ENCODE assay signal across 10 cellular contexts in the genomic region with DNA sequence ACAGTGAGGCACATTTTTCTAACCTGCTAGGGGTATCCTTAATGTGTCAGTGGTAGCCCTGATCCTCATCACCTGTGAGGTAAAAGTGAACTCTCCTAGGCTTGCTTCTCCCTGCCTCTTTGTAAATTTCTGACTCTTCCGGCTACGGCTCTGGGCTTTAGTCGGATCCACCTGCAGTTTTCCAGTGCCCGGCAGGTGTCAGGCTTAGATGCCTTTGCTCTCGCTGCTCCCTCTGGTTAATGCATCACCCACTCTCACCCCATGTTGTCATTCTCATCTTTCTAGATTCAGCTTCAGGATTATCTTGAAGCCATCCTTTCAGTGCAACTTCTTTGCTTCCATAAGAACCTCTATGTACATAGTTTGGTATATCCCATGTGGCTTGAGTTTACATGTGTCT. TPM values are rescaled to one million over a fixed set of nuclear protein-coding genes. Genes with fewer than 3 reads are reported as not detected.
DNase-seq lines count a peak whose midpoint lies in the region; ATAC-seq, FAIRE-seq and TF ChIP-seq lines count a peak whose summit lies in the region.
"Had no signal": no experiment of that assay in that cellular context is flagged by ENCODE, and none has a peak within 500 bp of the region (broad histone marks: within the 10 kb centered on the region; RNA-seq: fewer than 3 reads in every experiment).

No MANE protein-coding gene starts in this region.

- peak overlapping the region; percentile 28 to 78 (median 57) for H3K4me3 Mint-ChIP-seq in brain

- H3K79me2 ChIP-seq in HepG2 (ENCODE audit: insufficient read depth, low read length), result peaks cover 9% of the 10 kb centered on the region

- H3K27ac ChIP-seq in IMR-90 (ENCODE audit: insufficient read depth, low read length), result no peak overlapping the region
- H3K27ac ChIP-seq in HepG2 (ENCODE audit: extremely low read length, insufficient read depth, low read length), result peak overlapping the region; percentile 15
- H3K27ac ChIP-seq: adrenal gland had no signal

- H3K9me1 ChIP-seq in IMR-90 (ENCODE audit: insufficient read depth, low read length), result no peaks in the 10 kb centered on the region

- H3K27me3 Mint-ChIP-seq in brain, result peaks cover 7% of the 10 kb centered on the region

- H3K4me1 ChIP-seq in IMR-90 (ENCODE audit: control insufficient read depth, insufficient read depth, low read length) (peaks cover 5% of the 10 kb centered on the region; the same call in 1 of the 2 replicates), HepG2 (ENCODE audit: insufficient read depth, low read length) (peaks cover 50% of the 10 kb centered on the region)

- H3K36me3 ChIP-seq in BJ (ENCODE audit: control insufficient read depth, insufficient read depth, low read length), result no peaks in the 10 kb centered on the region
- peaks cover 3% of the 10 kb centered on the region; the same call in 1 of the 2 replicates for H3K36me3 ChIP-seq in IMR-90 (ENCODE audit: control insufficient read depth, insufficient read depth, low read length)
- peaks cover 0 to 17% of the 10 kb centered on the region in 2 experiments; a peak in 3 of 5 replicates for H3K36me3 ChIP-seq in HepG2 (replicated peaks in 1 of 2; ENCODE audit: control insufficient read depth in 1 of 2, insufficient read depth in 2 of 2, low read length in 2 of 2)
- H3K36me3 ChIP-seq: adrenal gland had no signal

- intact Hi-C loops in IMR-90 (cut with micrococcal nuclease), result loop anchor here (10.0 kb wide), 3 partner anchors 95 to 785 kb away; no protein-coding TSS in a partner anchor
- intact Hi-C loops in HepG2 (cut with micrococcal nuclease; ENCODE audit: unreplicated experiment), result loop anchor here (1.0 to 2.0 kb wide), 2 partner anchors 57 to 130 kb away; a partner anchor contains a TSS

- H4K91ac ChIP-seq in IMR-90 (ENCODE audit: insufficient read depth, low read depth, low read length), result no peak overlapping the region

- H3K9me3 Mint-ChIP-seq in brain, result no peaks in the 10 kb centered on the region

- no peak overlapping the region for H2BK20ac ChIP-seq in IMR-90 (ENCODE audit: low read depth, low read length)

- peaks cover 33% of the 10 kb centered on the region for H3K4me1 Mint-ChIP-seq in brain

- DNase-seq in BJ (ENCODE audit: low read depth), result no peak
- DNase-seq in IMR-90, result no peak
- peak; percentile 62 for DNase-seq in HepG2 (ENCODE audit: low spot score)
- no peak for DNase-seq in HTR-8/SVneo (ENCODE audit: insufficient read length, low spot score)
- no peak for DNase-seq in HCEC 1CT
- DNase-seq in SW 1271 (lab: John Stamatoyannopoulos, UW), result no peak
- no peak for DNase-seq in effector CD4-positive, alpha-beta T cell
- DNase-seq: NCI-H446 had no signal

- H3K27ac Mint-ChIP-seq in brain, result peak overlapping the region in 1 of 5 experiments; percentile 3

- H3K9ac ChIP-seq in IMR-90 (ENCODE audit: low read depth, low read length) (no peak overlapping the region), HepG2 (ENCODE audit: insufficient read depth, low read depth, low read length) (no peak overlapping the region)

- H3K23ac ChIP-seq in IMR-90 (ENCODE audit: low read depth, low read length), result no peak overlapping the region

- no peak overlapping the region for H2BK5ac ChIP-seq in IMR-90 (ENCODE audit: low read depth, low read length, poor library complexity, severe bottlenecking)

- H3K36me3 Mint-ChIP-seq in brain, result peaks cover 46% of the 10 kb centered on the region

- H2BK120ac ChIP-seq in IMR-90 (ENCODE audit: low read depth, low read length), result no peak overlapping the region

- H3K4me3 ChIP-seq in BJ (ENCODE audit: low read depth, low read length), result no peak overlapping the region
- no peak overlapping the region for H3K4me3 ChIP-seq in IMR-90 (ENCODE audit: insufficient read depth, low read depth, low read length)
- H3K4me3 ChIP-seq in HepG2 (replicated peaks in 1 of 3; ENCODE audit: insufficient read depth in 1 of 3, low read depth in 2 of 3, low read length in 3 of 3), result no peak overlapping the region
- H3K4me3 ChIP-seq: adrenal gland had no signal

- H4K20me1 ChIP-seq in IMR-90 (ENCODE audit: insufficient read depth, low read length), result no peaks in the 10 kb centered on the region
- H4K20me1 ChIP-seq in HepG2 (ENCODE audit: insufficient read depth, low read length), result no peaks in the 10 kb centered on the region

- POLR2A ChIA-PET in BJ (lab: Charles Lee) (no interaction called here), IMR-90 (lab: Charles Lee; ENCODE audit: unreplicated experiment) (no interaction called here), HepG2 (lab: Yijun Ruan, JAX) (interaction anchor here (1.1 kb wide), 1 partner anchor 57 kb away, joined by 4 read pairs; a partner anchor contains a TSS)

- no peak overlapping the region for H3K4me2 ChIP-seq in IMR-90 (ENCODE audit: low read depth, low read length)
- peak overlapping the region; percentile 50 for H3K4me2 ChIP-seq in HepG2 (ENCODE audit: low read depth, low read length)

- peak; percentile 75 for FAIRE-seq in HepG2 (lab: Jason Lieb, UNC)
- FAIRE-seq in HTR-8/SVneo (lab: Jason Lieb, UNC), result no peak

- no TSS peak for BruUV-seq in IMR-90 (replicated peaks; lab: Mats Ljungman, UMichigan)
- BruUV-seq in HepG2 (replicated peaks; lab: Mats Ljungman, UMichigan), result no TSS peak

- H3K79me1 ChIP-seq in IMR-90 (ENCODE audit: low read depth in 1 of 2, low read length in 2 of 2), result peaks cover 6 to 16% of the 10 kb centered on the region in 2 experiments; a peak in 2 of 4 replicates

- no peak overlapping the region for H3K18ac ChIP-seq in IMR-90 (ENCODE audit: low read depth, low read length)

- no peaks in the 10 kb centered on the region for H3K27me3 ChIP-seq in BJ (ENCODE audit: control insufficient read depth, insufficient read depth, low read length)
- no peaks in the 10 kb centered on the region for H3K27me3 ChIP-seq in IMR-90 (ENCODE audit: control insufficient read depth, insufficient read depth, low read length)
- no peaks in the 10 kb centered on the region for H3K27me3 ChIP-seq in HepG2 (ENCODE audit: control insufficient read depth in 1 of 2, insufficient read depth in 2 of 2, low read length in 2 of 2)
- H3K27me3 ChIP-seq: adrenal gland had no signal

- H2AFZ ChIP-seq in IMR-90 (replicated peaks; ENCODE audit: low read length, poor library complexity) (no peak overlapping the region), HepG2 (ENCODE audit: low read length) (peak overlapping the region; percentile 44)

- no peak overlapping the region for H2AK5ac ChIP-seq in IMR-90 (ENCODE audit: low read depth, low read length)

- in situ Hi-C loops in IMR-90 (cut with MboI; ENCODE audit: low sequenced_read_pairs), result no loop called here
- in situ Hi-C loops in HepG2 (cut with HindIII; ENCODE audit: extremely low pct_ligation_motif_present, low pct_unique_long_range_greater_than_20kb), result no loop called here

- no peak for TF ChIP-seq RAD21 in IMR-90 (IDR thresholded peaks at IDR 0.05; ENCODE audit: low read length)
- peak; percentile 57; the same call in 1 of the 2 replicates for TF ChIP-seq RAD21 in HepG2 (CRISPR knock-in tag; IDR thresholded peaks at IDR 0.05)

- H2BK15ac ChIP-seq in IMR-90 (ENCODE audit: low read depth, low read length), result no peak overlapping the region

- no peak overlapping the region for H4K8ac ChIP-seq in IMR-90 (ENCODE audit: low read depth in 2 of 2, low read length in 2 of 2)

- H4K5ac ChIP-seq in IMR-90 (ENCODE audit: low read depth, low read length), result no peak overlapping the region

- WGBS in IMR-90 (ENCODE audit: extremely low coverage in 2 of 2, insufficient read length in 1 of 2), 2 experiments, result 68% methylated on average over 5 of the region's 5 CpGs; no CpG with 5 or more reads in 1 of the 2 experiments
- WGBS in HepG2 (ENCODE audit: low lambda C conversion rate), result 7% methylated on average over 5 of the region's 5 CpGs

- no peak overlapping the region for H2AK9ac ChIP-seq in IMR-90 (replicated peaks; ENCODE audit: low read depth, low read length, poor library complexity)

- TF ChIP-seq EP300 in HepG2 (IDR thresholded peaks at IDR 0.05; ENCODE audit: low read depth in 2 of 2, low read length in 2 of 2) (no peak), HepG2 (CRISPR knock-in tag; IDR thresholded peaks at IDR 0.05; ENCODE audit: borderline replicate concordance) (no peak)

- dilution Hi-C loops in IMR-90 (cut with HindIII; ENCODE audit: low sequenced_read_pairs, unreplicated experiment), result no loop called here

- CTCF ChIA-PET in BJ (lab: Yijun Ruan, JAX), result interaction anchor here (1.1 to 1.4 kb wide), 2 partner anchors 11 to 23 kb away, joined by 3 read pairs; no protein-coding TSS in a partner anchor
- CTCF ChIA-PET in IMR-90 (lab: Yijun Ruan, JAX), result no interaction called here
- CTCF ChIA-PET in HepG2 (lab: Yijun Ruan, JAX; ENCODE audit: low intra/inter-chr PET ratio, low total read pairs), result interaction anchor here (2.7 kb wide), 1 partner anchor 130 kb away, joined by 19 read pairs; no protein-coding TSS in a partner anchor

- H3K9me3 ChIP-seq in IMR-90 (ENCODE audit: control insufficient read depth, insufficient read depth, low read length) (no peaks in the 10 kb centered on the region), HepG2 (ENCODE audit: low read length) (no peaks in the 10 kb centered on the region)
- H3K9me3 ChIP-seq: adrenal gland had no signal

- no peak for ATAC-seq in IMR-90 (ENCODE audit: low read depth)
- ATAC-seq in HepG2, result peak; percentile 64

- H3K4ac ChIP-seq in IMR-90 (ENCODE audit: low read depth, low read length), result no peak overlapping the region

- TF ChIP-seq CTCF in BJ (IDR thresholded peaks at IDR 0.05; ENCODE audit: insufficient read depth, low read depth, low read length), result 0 out of 2 replicates have a peak, but pooled peaks have one; percentile 11
- peak; percentile 22; the same call in 1 of the 2 replicates for TF ChIP-seq CTCF in IMR-90 (conservative IDR thresholded peaks at IDR 0.05; ENCODE audit: low read depth, low read length)
- TF ChIP-seq CTCF in brain (conservative IDR thresholded peaks at IDR 0.05), result peak; percentile 11 to 17
- TF ChIP-seq CTCF in HepG2 (CRISPR knock-in tag; IDR thresholded peaks at IDR 0.05), result peak; percentile 86

- no peak overlapping the region for H3K14ac ChIP-seq in IMR-90 (replicated peaks; ENCODE audit: low read depth, low read length)

- TF ChIP-seq POLR2A in IMR-90 (IDR thresholded peaks at IDR 0.05; ENCODE audit: low read depth, low read length) (no peak), HepG2 (IDR thresholded peaks at IDR 0.05; ENCODE audit: insufficient read depth in 1 of 2, low read depth in 2 of 2, low read length in 2 of 2) (no peak)

- no peak overlapping the region for H3K56ac ChIP-seq in IMR-90 (ENCODE audit: extremely low read depth, insufficient read depth, low read length)

RNA-seq across cellular contexts. Expression of a gene that starts 3.6 kb away (rescaled TPM):
- polyA plus RNA-seq in BJ (2011; rRNA removed) (4.5 and 9.7 TPM in 2 replicates), IMR-90 (2012; rRNA removed) (7.9 and 9.2 TPM in 2 replicates), brain (ENCODE audit: insufficient read depth, low read depth, low replicate concordance) (16.7 TPM), HepG2 (2011; rRNA removed) (4.0 and 5.1 TPM in 2 replicates)
- polyA minus RNA-seq in BJ (2011; rRNA and poly(A)+ RNA removed), result 4.0 and 4.1 TPM in 2 replicates
- total RNA-seq in IMR-90 (2012; rRNA removed) (18.3 and 21.4 TPM in 2 replicates), HepG2 (2016; rRNA removed; fragmentation: Illumina TruSeq; extraction: Trizol) (30.8 and 38.3 TPM in 2 replicates)
- polyA plus RNA-seq in IMR-90 (2012; cell fraction: cytosol; rRNA removed), result 1.7 and 2.2 TPM in 2 replicates
- 4.6 and 12.0 TPM in 2 replicates for polyA plus RNA-seq in IMR-90 (2012; cell fraction: nucleus; rRNA removed; ENCODE audit: low replicate concordance)
- total RNA-seq in HepG2 (2016; cell fraction: cytosol; rRNA removed; fragmentation: Illumina TruSeq; extraction: Trizol; ENCODE audit: low read depth), result 2.6 and 2.7 TPM in 2 replicates
- total RNA-seq in HepG2 (2016; cell fraction: insoluble cytoplasmic fraction; rRNA removed; fragmentation: Illumina TruSeq; extraction: Trizol), result 31.0 and 36.1 TPM in 2 replicates
- 13.2 and 13.7 TPM in 2 replicates for total RNA-seq in HepG2 (2016; cell fraction: membrane; rRNA removed; fragmentation: Illumina TruSeq; extraction: Trizol)
- 30.7 and 32.0 TPM in 2 replicates for total RNA-seq in HepG2 (2016; cell fraction: nucleus; rRNA removed; fragmentation: Illumina TruSeq; extraction: Trizol)
- 2.1 and 2.8 TPM in 2 replicates for polyA plus RNA-seq in HepG2 (2011; cell fraction: cytosol; rRNA removed)
- polyA plus RNA-seq in HepG2 (2011; cell fraction: nucleus; rRNA removed), result 4.8 and 5.6 TPM in 2 replicates
- 5.0 and 9.6 TPM in 2 replicates for polyA plus RNA-seq in HepG2 (2012)
- 1.9 and 2.3 TPM in 2 replicates for polyA plus RNA-seq in HepG2 (2016; cell fraction: cytosol; fragmentation: Illumina TruSeq; extraction: Trizol; ENCODE audit: low read depth)
- polyA plus RNA-seq in HepG2 (2016; cell fraction: insoluble cytoplasmic fraction; fragmentation: Illumina TruSeq; extraction: Trizol; ENCODE audit: low read depth), result 22.9 and 23.5 TPM in 2 replicates
- polyA plus RNA-seq in HepG2 (2016; cell fraction: membrane; fragmentation: Illumina TruSeq; extraction: Trizol; ENCODE audit: low read depth), result 5.8 and 7.0 TPM in 2 replicates
- polyA plus RNA-seq in HepG2 (2016; cell fraction: nucleus; fragmentation: Illumina TruSeq; extraction: Trizol; ENCODE audit: insufficient read depth, low read depth), result 30.4 and 34.3 TPM in 2 replicates
- 9.1 and 10.5 TPM in 2 replicates for polyA minus RNA-seq in HepG2 (2011; rRNA and poly(A)+ RNA removed; ENCODE audit: low replicate concordance)
- 6.1 and 6.5 TPM in 2 replicates for polyA minus RNA-seq in HepG2 (2011; cell fraction: cytosol; rRNA and poly(A)+ RNA removed)
- 23.4 and 25.1 TPM in 2 replicates for polyA minus RNA-seq in HepG2 (2011; cell fraction: nucleus; rRNA and poly(A)+ RNA removed)

RNA-seq across cellular contexts. Expression of a gene that starts 57.4 kb away (rescaled TPM):
- 307 and 428 TPM in 2 replicates for polyA plus RNA-seq in BJ (2011; rRNA removed)
- polyA minus RNA-seq in BJ (2011; rRNA and poly(A)+ RNA removed), result 144 and 184 TPM in 2 replicates
- 88.4 and 98.9 TPM in 2 replicates for total RNA-seq in IMR-90 (2012; rRNA removed)
- 52.2 and 77.2 TPM in 2 replicates for polyA plus RNA-seq in IMR-90 (2012; rRNA removed)
- polyA plus RNA-seq in IMR-90 (2012; cell fraction: cytosol; rRNA removed), result 30.9 and 42.1 TPM in 2 replicates
- 15.8 and 49.8 TPM in 2 replicates for polyA plus RNA-seq in IMR-90 (2012; cell fraction: nucleus; rRNA removed; ENCODE audit: low replicate concordance)
- polyA plus RNA-seq in brain (ENCODE audit: insufficient read depth, low read depth, low replicate concordance), result 164 TPM
- total RNA-seq in HepG2 (2016; rRNA removed; fragmentation: Illumina TruSeq; extraction: Trizol), result 135 and 262 TPM in 2 replicates
- 16.9 and 17.4 TPM in 2 replicates for total RNA-seq in HepG2 (2016; cell fraction: cytosol; rRNA removed; fragmentation: Illumina TruSeq; extraction: Trizol; ENCODE audit: low read depth)
- 134 and 259 TPM in 2 replicates for total RNA-seq in HepG2 (2016; cell fraction: insoluble cytoplasmic fraction; rRNA removed; fragmentation: Illumina TruSeq; extraction: Trizol)
- 55.1 and 59.2 TPM in 2 replicates for total RNA-seq in HepG2 (2016; cell fraction: membrane; rRNA removed; fragmentation: Illumina TruSeq; extraction: Trizol)
- total RNA-seq in HepG2 (2016; cell fraction: nucleus; rRNA removed; fragmentation: Illumina TruSeq; extraction: Trizol), result 92.0 and 102 TPM in 2 replicates
- 197 and 229 TPM in 2 replicates for polyA plus RNA-seq in HepG2 (2011; rRNA removed)
- polyA plus RNA-seq in HepG2 (2011; cell fraction: cytosol; rRNA removed), result 174 and 239 TPM in 2 replicates
- 53.5 and 69.1 TPM in 2 replicates for polyA plus RNA-seq in HepG2 (2011; cell fraction: nucleus; rRNA removed)
- polyA plus RNA-seq in HepG2 (2012), result 252 and 381 TPM in 2 replicates
- polyA plus RNA-seq in HepG2 (2016; cell fraction: cytosol; fragmentation: Illumina TruSeq; extraction: Trizol; ENCODE audit: low read depth), result 23.7 and 24.6 TPM in 2 replicates
- 471 and 492 TPM in 2 replicates for polyA plus RNA-seq in HepG2 (2016; cell fraction: insoluble cytoplasmic fraction; fragmentation: Illumina TruSeq; extraction: Trizol; ENCODE audit: low read depth)
- 65.5 and 69.3 TPM in 2 replicates for polyA plus RNA-seq in HepG2 (2016; cell fraction: membrane; fragmentation: Illumina TruSeq; extraction: Trizol; ENCODE audit: low read depth)
- polyA plus RNA-seq in HepG2 (2016; cell fraction: nucleus; fragmentation: Illumina TruSeq; extraction: Trizol; ENCODE audit: insufficient read depth, low read depth), result 163 TPM in 2 replicates
- polyA minus RNA-seq in HepG2 (2011; rRNA and poly(A)+ RNA removed; ENCODE audit: low replicate concordance), result 98.7 and 239 TPM in 2 replicates
- polyA minus RNA-seq in HepG2 (2011; cell fraction: cytosol; rRNA and poly(A)+ RNA removed), result 170 and 192 TPM in 2 replicates
- polyA minus RNA-seq in HepG2 (2011; cell fraction: nucleus; rRNA and poly(A)+ RNA removed), result 105 and 132 TPM in 2 replicates

Comparison
In these comparisons a context has a peak if more than half of its experiments do, and no peak if none do; other contexts are left out.
1. CTCF ChIP-seq: peak in every context shown above with its lines; median percentile 86 in HepG2; 22 in IMR-90; 14 in brain; 11 in BJ.